16 cellular contexts compared by ENCODE assay signal in the genomic region with DNA sequence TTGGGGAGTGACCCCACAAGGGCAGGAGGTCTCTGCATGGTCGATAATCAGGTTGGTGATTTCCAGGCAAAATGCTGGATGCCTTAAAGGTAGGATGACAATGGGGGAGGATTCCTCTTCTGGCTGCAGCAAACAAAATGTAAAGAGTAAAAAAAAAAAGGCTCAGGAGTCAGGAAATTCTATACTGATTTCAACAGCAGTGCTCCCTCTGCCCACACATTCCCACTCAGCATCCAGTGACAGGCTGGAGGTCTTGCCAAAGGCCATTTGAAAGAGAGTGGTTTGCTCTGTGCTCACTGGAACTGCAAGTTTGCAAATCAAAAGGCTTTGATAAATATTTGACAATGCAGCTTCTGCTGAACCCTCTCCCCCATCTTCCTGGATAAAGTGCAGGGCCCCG.
DNase-seq lines count a peak whose midpoint lies in the region; ATAC-seq and TF ChIP-seq lines count a peak whose summit lies in the region.
"Had no signal": no experiment of that assay in that cellular context is flagged by ENCODE, and none has a peak within 500 bp of the region (broad histone marks: within the 10 kb centered on the region; RNA-seq: fewer than 3 reads in every experiment).

No MANE protein-coding gene starts in this region.

- H3K79me2 ChIP-seq in fibroblast of lung (ENCODE audit: control insufficient read depth, insufficient read depth, low read length) = no peaks in the 10 kb centered on the region

- peak overlapping the region; percentile 67 for H2AFZ ChIP-seq in IMR-90 (replicated peaks; ENCODE audit: low read length, poor library complexity)
- no peak overlapping the region for H2AFZ ChIP-seq in fibroblast of lung (ENCODE audit: low read length)

- H3K27me3 Mint-ChIP-seq in neural crest cell (ENCODE audit: low read depth) (no peaks in the 10 kb centered on the region), type B pancreatic cell (no peaks in the 10 kb centered on the region)
- peaks cover 2% of the 10 kb centered on the region for H3K27me3 Mint-ChIP-seq in activated T-helper 1 cell treated with anti-CD3 and anti-CD28 coated beads, Interleukin-12 subunit alpha, Interleukin-12 subunit beta, Interleukin-2, Interleukin-4 antibody, amounts not matched to agents 30 ng/mL and 10 ng/mL and 1 ng/mL, durations not matched to agents 14 hours and 24 hours and 36 hours (ENCODE audit: insufficient read depth)

- no peak for TF ChIP-seq RAD21 in IMR-90 (IDR thresholded peaks at IDR 0.05; ENCODE audit: low read length)

- peak overlapping the region; percentile 85 for H2BK20ac ChIP-seq in IMR-90 (ENCODE audit: low read depth, low read length)

- peak overlapping the region; percentile 79; the same call in 2 of the 3 replicates for H2BK15ac ChIP-seq in IMR-90 (ENCODE audit: low read depth, low read length)

- H3K27ac ChIP-seq in IMR-90 (ENCODE audit: insufficient read depth, low read length) = peak overlapping the region; percentile 82; the same call in 1 of the 2 replicates
- no peak overlapping the region for H3K27ac ChIP-seq in fibroblast of lung (ENCODE audit: insufficient read depth, low read length)
- H3K27ac ChIP-seq: BLaER1, RWPE1, SJCRH30 had no signal

- peak overlapping the region; percentile 37 for H2BK5ac ChIP-seq in IMR-90 (ENCODE audit: low read depth, low read length, poor library complexity, severe bottlenecking)

- H3K9me1 ChIP-seq in IMR-90 (ENCODE audit: insufficient read depth, low read length) = peaks cover 17% of the 10 kb centered on the region

- intact Hi-C loops in IMR-90 (cut with micrococcal nuclease) = loop anchor here (5.0 kb wide), 1 partner anchor 128 kb away; no protein-coding TSS in a partner anchor
- intact Hi-C loops in activated T-helper 1 cell treated with anti-CD3 and anti-CD28 coated beads, Interleukin-12 subunit alpha, Interleukin-12 subunit beta, Interleukin-2, Interleukin-4 antibody, amounts not matched to agents 30 ng/mL and 10 ng/mL and 1 ng/mL, durations not matched to agents 14 hours and 24 hours and 36 hours (cut with micrococcal nuclease) = no loop called here

- H3K36me3 Mint-ChIP-seq in neural crest cell (ENCODE audit: low read depth) (no peaks in the 10 kb centered on the region), type B pancreatic cell (no peaks in the 10 kb centered on the region)
- H3K36me3 Mint-ChIP-seq in activated T-helper 1 cell treated with anti-CD3 and anti-CD28 coated beads, Interleukin-12 subunit alpha, Interleukin-12 subunit beta, Interleukin-2, Interleukin-4 antibody, amounts not matched to agents 30 ng/mL and 10 ng/mL and 1 ng/mL, durations not matched to agents 14 hours and 24 hours and 36 hours (ENCODE audit: low read depth) = no peaks in the 10 kb centered on the region
- H3K36me3 Mint-ChIP-seq: CD8-positive, alpha-beta memory T cell had no signal

- H3K9me3 ChIP-seq in IMR-90 (ENCODE audit: control insufficient read depth, insufficient read depth, low read length) (no peaks in the 10 kb centered on the region), fibroblast of lung (ENCODE audit: control insufficient read depth, insufficient read depth, low read depth, low read length) (no peaks in the 10 kb centered on the region)
- H3K9me3 ChIP-seq: BLaER1, SJCRH30 had no signal

- 0% methylated on average over 1 of the region's 2 CpGs; no CpG with 5 or more reads in 1 of the 2 experiments for WGBS in IMR-90 (ENCODE audit: extremely low coverage in 2 of 2, insufficient read length in 1 of 2), 2 experiments

- no peak overlapping the region for H3K4me3 Mint-ChIP-seq in neural crest cell
- no peak overlapping the region for H3K4me3 Mint-ChIP-seq in type B pancreatic cell
- no peak overlapping the region for H3K4me3 Mint-ChIP-seq in activated T-helper 1 cell treated with anti-CD3 and anti-CD28 coated beads, Interleukin-12 subunit alpha, Interleukin-12 subunit beta, Interleukin-2, Interleukin-4 antibody, amounts not matched to agents 30 ng/mL and 10 ng/mL and 1 ng/mL, durations not matched to agents 14 hours and 24 hours and 36 hours

- POLR2A ChIA-PET in IMR-90 (lab: Charles Lee; ENCODE audit: unreplicated experiment) = no interaction called here

- H4K5ac ChIP-seq in IMR-90 (ENCODE audit: low read depth, low read length) = peak overlapping the region; percentile 89

- peak overlapping the region; percentile 31; the same call in 1 of the 2 replicates for H3K9ac ChIP-seq in IMR-90 (ENCODE audit: low read depth, low read length)
- H3K9ac ChIP-seq in fibroblast of lung (ENCODE audit: insufficient read depth, low read length) = no peak overlapping the region
- H3K9ac ChIP-seq: BLaER1 had no signal

- H3K9me3 Mint-ChIP-seq in neural crest cell (no peaks in the 10 kb centered on the region), type B pancreatic cell (no peaks in the 10 kb centered on the region)
- H3K9me3 Mint-ChIP-seq in activated T-helper 1 cell treated with anti-CD3 and anti-CD28 coated beads, Interleukin-12 subunit alpha, Interleukin-12 subunit beta, Interleukin-2, Interleukin-4 antibody, amounts not matched to agents 30 ng/mL and 10 ng/mL and 1 ng/mL, durations not matched to agents 14 hours and 24 hours and 36 hours = no peaks in the 10 kb centered on the region
- H3K9me3 Mint-ChIP-seq: CD8-positive, alpha-beta memory T cell had no signal

- H3K23ac ChIP-seq in IMR-90 (ENCODE audit: low read depth, low read length) = peak overlapping the region; percentile 22

- no peaks in the 10 kb centered on the region for H3K36me3 ChIP-seq in IMR-90 (ENCODE audit: control insufficient read depth, insufficient read depth, low read length)
- H3K36me3 ChIP-seq in fibroblast of lung (ENCODE audit: control insufficient read depth, insufficient read depth, low read length) = no peaks in the 10 kb centered on the region
- H3K36me3 ChIP-seq: BLaER1, SJCRH30 had no signal

- peak overlapping the region; percentile 59 for H4K91ac ChIP-seq in IMR-90 (ENCODE audit: insufficient read depth, low read depth, low read length)

- peak overlapping the region; percentile 89 for H3K4ac ChIP-seq in IMR-90 (ENCODE audit: low read depth, low read length)

- peak overlapping the region; percentile 89 for H2AK5ac ChIP-seq in IMR-90 (ENCODE audit: low read depth, low read length)

- in situ Hi-C loops in IMR-90 (cut with MboI; ENCODE audit: low sequenced_read_pairs) = no loop called here

- no peak for TF ChIP-seq CTCF in IMR-90 (conservative IDR thresholded peaks at IDR 0.05; ENCODE audit: low read depth, low read length)
- TF ChIP-seq CTCF in fibroblast of lung (conservative IDR thresholded peaks at IDR 0.05 in 1 of 2, IDR thresholded peaks at IDR 0.05 in 1 of 2; ENCODE audit: low read depth in 1 of 2, low read length in 2 of 2) = no peak
- TF ChIP-seq CTCF in neural crest cell (conservative IDR thresholded peaks at IDR 0.05) = no peak
- TF ChIP-seq CTCF in type B pancreatic cell (conservative IDR thresholded peaks at IDR 0.05) = no peak

- H3K14ac ChIP-seq in IMR-90 (replicated peaks; ENCODE audit: low read depth, low read length) = peak overlapping the region; percentile 69

- dilution Hi-C loops in IMR-90 (cut with HindIII; ENCODE audit: low sequenced_read_pairs, unreplicated experiment) = no loop called here

- H4K8ac ChIP-seq in IMR-90 (ENCODE audit: low read depth in 2 of 2, low read length in 2 of 2) = peak overlapping the region; percentile 14 to 81; a peak in 3 of 4 replicates

- H3K27ac Mint-ChIP-seq in neural crest cell (ENCODE audit: unreplicated experiment) (peak overlapping the region; percentile 57), type B pancreatic cell (peak overlapping the region; percentile 11)
- no peak overlapping the region for H3K27ac Mint-ChIP-seq in activated T-helper 1 cell treated with anti-CD3 and anti-CD28 coated beads, Interleukin-12 subunit alpha, Interleukin-12 subunit beta, Interleukin-2, Interleukin-4 antibody, amounts not matched to agents 30 ng/mL and 10 ng/mL and 1 ng/mL, durations not matched to agents 14 hours and 24 hours and 36 hours
- H3K27ac Mint-ChIP-seq: CD8-positive, alpha-beta memory T cell had no signal

- peak overlapping the region; percentile 90 for H3K18ac ChIP-seq in IMR-90 (ENCODE audit: low read depth, low read length)

- H2AK9ac ChIP-seq in IMR-90 (replicated peaks; ENCODE audit: low read depth, low read length, poor library complexity) = peak overlapping the region; percentile 1

- H3K79me1 ChIP-seq in IMR-90 (ENCODE audit: low read depth in 1 of 2, low read length in 2 of 2) = no peaks in the 10 kb centered on the region; a peak in 1 of 4 replicates

- no peaks in the 10 kb centered on the region for H4K20me1 ChIP-seq in IMR-90 (ENCODE audit: insufficient read depth, low read length)
- no peaks in the 10 kb centered on the region for H4K20me1 ChIP-seq in fibroblast of lung (ENCODE audit: control insufficient read depth, extremely low read depth, insufficient read depth, low read length)
- H4K20me1 ChIP-seq: BLaER1 had no signal

- peaks cover 24% of the 10 kb centered on the region for H3K4me1 ChIP-seq in IMR-90 (ENCODE audit: control insufficient read depth, insufficient read depth, low read length)
- H3K4me1 ChIP-seq in fibroblast of lung (ENCODE audit: control insufficient read depth, extremely low read depth, insufficient read depth, low read length) = peaks cover 17% of the 10 kb centered on the region

- peak overlapping the region; percentile 78 for H2BK120ac ChIP-seq in IMR-90 (ENCODE audit: low read depth, low read length)

- peak; percentile 43 for ATAC-seq in IMR-90 (ENCODE audit: low read depth)

- CTCF ChIA-PET in IMR-90 (lab: Yijun Ruan, JAX) = no interaction called here

- H3K27me3 ChIP-seq in IMR-90 (ENCODE audit: control insufficient read depth, insufficient read depth, low read length) = no peaks in the 10 kb centered on the region
- no peaks in the 10 kb centered on the region for H3K27me3 ChIP-seq in fibroblast of lung (ENCODE audit: control insufficient read depth, insufficient read depth, low read length)
- H3K27me3 ChIP-seq: BLaER1, SJCRH30 had no signal

- H3K4me1 Mint-ChIP-seq in neural crest cell = peaks cover 9% of the 10 kb centered on the region
- H3K4me1 Mint-ChIP-seq in type B pancreatic cell (ENCODE audit: unreplicated experiment) = peaks cover 29% of the 10 kb centered on the region
- H3K4me1 Mint-ChIP-seq in activated T-helper 1 cell treated with anti-CD3 and anti-CD28 coated beads, Interleukin-12 subunit alpha, Interleukin-12 subunit beta, Interleukin-2, Interleukin-4 antibody, amounts not matched to agents 30 ng/mL and 10 ng/mL and 1 ng/mL, durations not matched to agents 14 hours and 24 hours and 36 hours (ENCODE audit: low read depth) = no peaks in the 10 kb centered on the region
- H3K4me1 Mint-ChIP-seq: CD8-positive, alpha-beta memory T cell had no signal

- DNase-seq in IMR-90 (peak; percentile 68), fibroblast of lung (ENCODE audit: low read depth in 2 of 2) (peak; percentile 39 to 79), neural crest cell (ENCODE audit: low read depth, low spot score) (no peak), type B pancreatic cell (ENCODE audit: extremely low spot score, unreplicated experiment) (no peak), mucosa of gallbladder (ENCODE audit: low spot score) (no peak), NCI-H774 (lab: John Stamatoyannopoulos, UW) (no peak)
- DNase-seq in activated T-helper 1 cell treated with anti-CD3 and anti-CD28 coated beads, Interleukin-12 subunit alpha, Interleukin-12 subunit beta, Interleukin-2, Interleukin-4 antibody, amounts not matched to agents 30 ng/mL and 10 ng/mL and 1 ng/mL, durations not matched to agents 14 hours and 24 hours and 36 hours (ENCODE audit: low spot score) = no peak
- DNase-seq: CD8-positive, alpha-beta memory T cell; NCI-H1417 treated with DMSO at 0.1 percent for 48 hours; NCI-H2029; NCI-H524 treated with DMSO at 0.1 percent for 48 hours; NK-92 treated with Interleukin-12 subunit alpha and Interleukin-12 subunit beta, amount 100 ng/mL, for 24 hours; OCI-M1; SJCRH30 had no signal

- BruUV-seq in IMR-90 (replicated peaks; lab: Mats Ljungman, UMichigan) = no TSS peak

- no peak for TF ChIP-seq POLR2A in IMR-90 (IDR thresholded peaks at IDR 0.05; ENCODE audit: low read depth, low read length)

- H3K4me2 ChIP-seq in IMR-90 (ENCODE audit: low read depth, low read length) (peak overlapping the region; percentile 22; the same call in 1 of the 2 replicates), fibroblast of lung (ENCODE audit: extremely low read depth, insufficient read depth, low read length) (peak overlapping the region; percentile 20)
- H3K4me2 ChIP-seq: BLaER1 had no signal

- no peak overlapping the region for H3K56ac ChIP-seq in IMR-90 (ENCODE audit: extremely low read depth, insufficient read depth, low read length)

- H3K4me3 ChIP-seq in IMR-90 (ENCODE audit: insufficient read depth, low read depth, low read length) = no peak overlapping the region
- H3K4me3 ChIP-seq in fibroblast of lung (replicated peaks in 1 of 4; ENCODE audit: control extremely low read depth in 1 of 4, insufficient read depth in 1 of 4, low read depth in 3 of 4, low read length in 4 of 4) = no peak overlapping the region
- H3K4me3 ChIP-seq: BLaER1, SJCRH30 had no signal

Comparison
In these comparisons a context has a peak if more than half of its experiments do, and no peak if none do; other contexts are left out.
1. DNase-seq: peak in IMR-90 (single experiment) and fibroblast of lung (2 of 2); none in neural crest cell (single experiment), type B pancreatic cell (single experiment), mucosa of gallbladder (single experiment), activated T-helper 1 cell treated with anti-CD3 and anti-CD28 coated beads, Interleukin-12 subunit alpha, Interleukin-12 subunit beta, Interleukin-2, Interleukin-4 antibody, amounts not matched to agents 30 ng/mL and 10 ng/mL and 1 ng/mL, durations not matched to agents 14 hours and 24 hours and 36 hours (single experiment) and NCI-H774 (single experiment).